In the genomic region with DNA sequence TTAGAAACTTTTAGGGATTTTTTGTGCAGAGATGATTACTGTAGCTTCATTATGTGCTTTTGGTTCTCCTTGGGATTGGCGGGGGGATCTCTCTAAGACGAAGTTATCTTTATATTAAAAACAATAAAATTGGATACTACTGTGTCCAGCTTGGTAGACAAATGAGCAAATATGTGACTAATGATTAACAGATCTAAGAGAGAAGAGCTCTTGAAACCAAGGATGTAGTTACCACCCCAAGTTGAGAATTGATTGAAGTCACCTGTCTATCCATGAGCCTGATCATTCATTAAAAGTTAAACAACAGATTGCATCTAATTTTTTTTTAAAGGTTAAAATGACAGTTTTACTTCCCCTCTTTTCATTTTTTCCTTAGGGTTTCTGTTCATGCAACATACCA, we compare ENCODE assay signal across 1 cellular context.
TF ChIP-seq lines count a peak whose summit lies in the region.

No MANE protein-coding gene starts in this region.

TF ChIP-seq in GM23338, 12 proteins besides CTCF, POLR2A, EP300 and RAD21:
- TF ChIP-seq POLR2AphosphoS5 (IDR thresholded peaks at IDR 0.05; ENCODE audit: low read depth) (no peak), CREB1 (CRISPR knock-in tag; IDR thresholded peaks at IDR 0.05; ENCODE audit: low read depth) (no peak), ZNF331 (CRISPR knock-in tag; IDR thresholded peaks at IDR 0.05; ENCODE audit: low read depth) (no peak), ZNF114 (CRISPR knock-in tag; IDR thresholded peaks at IDR 0.05) (no peak), EZH2 (IDR thresholded peaks at IDR 0.05; ENCODE audit: low read depth, unreplicated experiment) (no peak), STAT1 (IDR thresholded peaks at IDR 0.05; ENCODE audit: unreplicated experiment) (no peak), JUNB (IDR thresholded peaks at IDR 0.05; ENCODE audit: unreplicated experiment) (no peak), NANOG (IDR thresholded peaks at IDR 0.05; ENCODE audit: borderline replicate concordance) (no peak), EZH2phosphoT487 (IDR thresholded peaks at IDR 0.05; ENCODE audit: unreplicated experiment) (no peak)
- TF ChIP-seq, protein P1, sequence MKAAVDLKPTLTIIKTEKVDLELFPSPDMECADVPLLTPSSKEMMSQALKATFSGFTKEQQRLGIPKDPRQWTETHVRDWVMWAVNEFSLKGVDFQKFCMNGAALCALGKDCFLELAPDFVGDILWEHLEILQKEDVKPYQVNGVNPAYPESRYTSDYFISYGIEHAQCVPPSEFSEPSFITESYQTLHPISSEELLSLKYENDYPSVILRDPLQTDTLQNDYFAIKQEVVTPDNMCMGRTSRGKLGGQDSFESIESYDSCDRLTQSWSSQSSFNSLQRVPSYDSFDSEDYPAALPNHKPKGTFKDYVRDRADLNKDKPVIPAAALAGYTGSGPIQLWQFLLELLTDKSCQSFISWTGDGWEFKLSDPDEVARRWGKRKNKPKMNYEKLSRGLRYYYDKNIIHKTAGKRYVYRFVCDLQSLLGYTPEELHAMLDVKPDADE (IDR thresholded peaks at IDR 0.05), result no peak
- TF ChIP-seq, protein P2, sequence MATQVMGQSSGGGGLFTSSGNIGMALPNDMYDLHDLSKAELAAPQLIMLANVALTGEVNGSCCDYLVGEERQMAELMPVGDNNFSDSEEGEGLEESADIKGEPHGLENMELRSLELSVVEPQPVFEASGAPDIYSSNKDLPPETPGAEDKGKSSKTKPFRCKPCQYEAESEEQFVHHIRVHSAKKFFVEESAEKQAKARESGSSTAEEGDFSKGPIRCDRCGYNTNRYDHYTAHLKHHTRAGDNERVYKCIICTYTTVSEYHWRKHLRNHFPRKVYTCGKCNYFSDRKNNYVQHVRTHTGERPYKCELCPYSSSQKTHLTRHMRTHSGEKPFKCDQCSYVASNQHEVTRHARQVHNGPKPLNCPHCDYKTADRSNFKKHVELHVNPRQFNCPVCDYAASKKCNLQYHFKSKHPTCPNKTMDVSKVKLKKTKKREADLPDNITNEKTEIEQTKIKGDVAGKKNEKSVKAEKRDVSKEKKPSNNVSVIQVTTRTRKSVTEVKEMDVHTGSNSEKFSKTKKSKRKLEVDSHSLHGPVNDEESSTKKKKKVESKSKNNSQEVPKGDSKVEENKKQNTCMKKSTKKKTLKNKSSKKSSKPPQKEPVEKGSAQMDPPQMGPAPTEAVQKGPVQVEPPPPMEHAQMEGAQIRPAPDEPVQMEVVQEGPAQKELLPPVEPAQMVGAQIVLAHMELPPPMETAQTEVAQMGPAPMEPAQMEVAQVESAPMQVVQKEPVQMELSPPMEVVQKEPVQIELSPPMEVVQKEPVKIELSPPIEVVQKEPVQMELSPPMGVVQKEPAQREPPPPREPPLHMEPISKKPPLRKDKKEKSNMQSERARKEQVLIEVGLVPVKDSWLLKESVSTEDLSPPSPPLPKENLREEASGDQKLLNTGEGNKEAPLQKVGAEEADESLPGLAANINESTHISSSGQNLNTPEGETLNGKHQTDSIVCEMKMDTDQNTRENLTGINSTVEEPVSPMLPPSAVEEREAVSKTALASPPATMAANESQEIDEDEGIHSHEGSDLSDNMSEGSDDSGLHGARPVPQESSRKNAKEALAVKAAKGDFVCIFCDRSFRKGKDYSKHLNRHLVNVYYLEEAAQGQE (IDR thresholded peaks at IDR 0.05; ENCODE audit: unreplicated experiment), result no peak
- TF ChIP-seq, protein P3, sequence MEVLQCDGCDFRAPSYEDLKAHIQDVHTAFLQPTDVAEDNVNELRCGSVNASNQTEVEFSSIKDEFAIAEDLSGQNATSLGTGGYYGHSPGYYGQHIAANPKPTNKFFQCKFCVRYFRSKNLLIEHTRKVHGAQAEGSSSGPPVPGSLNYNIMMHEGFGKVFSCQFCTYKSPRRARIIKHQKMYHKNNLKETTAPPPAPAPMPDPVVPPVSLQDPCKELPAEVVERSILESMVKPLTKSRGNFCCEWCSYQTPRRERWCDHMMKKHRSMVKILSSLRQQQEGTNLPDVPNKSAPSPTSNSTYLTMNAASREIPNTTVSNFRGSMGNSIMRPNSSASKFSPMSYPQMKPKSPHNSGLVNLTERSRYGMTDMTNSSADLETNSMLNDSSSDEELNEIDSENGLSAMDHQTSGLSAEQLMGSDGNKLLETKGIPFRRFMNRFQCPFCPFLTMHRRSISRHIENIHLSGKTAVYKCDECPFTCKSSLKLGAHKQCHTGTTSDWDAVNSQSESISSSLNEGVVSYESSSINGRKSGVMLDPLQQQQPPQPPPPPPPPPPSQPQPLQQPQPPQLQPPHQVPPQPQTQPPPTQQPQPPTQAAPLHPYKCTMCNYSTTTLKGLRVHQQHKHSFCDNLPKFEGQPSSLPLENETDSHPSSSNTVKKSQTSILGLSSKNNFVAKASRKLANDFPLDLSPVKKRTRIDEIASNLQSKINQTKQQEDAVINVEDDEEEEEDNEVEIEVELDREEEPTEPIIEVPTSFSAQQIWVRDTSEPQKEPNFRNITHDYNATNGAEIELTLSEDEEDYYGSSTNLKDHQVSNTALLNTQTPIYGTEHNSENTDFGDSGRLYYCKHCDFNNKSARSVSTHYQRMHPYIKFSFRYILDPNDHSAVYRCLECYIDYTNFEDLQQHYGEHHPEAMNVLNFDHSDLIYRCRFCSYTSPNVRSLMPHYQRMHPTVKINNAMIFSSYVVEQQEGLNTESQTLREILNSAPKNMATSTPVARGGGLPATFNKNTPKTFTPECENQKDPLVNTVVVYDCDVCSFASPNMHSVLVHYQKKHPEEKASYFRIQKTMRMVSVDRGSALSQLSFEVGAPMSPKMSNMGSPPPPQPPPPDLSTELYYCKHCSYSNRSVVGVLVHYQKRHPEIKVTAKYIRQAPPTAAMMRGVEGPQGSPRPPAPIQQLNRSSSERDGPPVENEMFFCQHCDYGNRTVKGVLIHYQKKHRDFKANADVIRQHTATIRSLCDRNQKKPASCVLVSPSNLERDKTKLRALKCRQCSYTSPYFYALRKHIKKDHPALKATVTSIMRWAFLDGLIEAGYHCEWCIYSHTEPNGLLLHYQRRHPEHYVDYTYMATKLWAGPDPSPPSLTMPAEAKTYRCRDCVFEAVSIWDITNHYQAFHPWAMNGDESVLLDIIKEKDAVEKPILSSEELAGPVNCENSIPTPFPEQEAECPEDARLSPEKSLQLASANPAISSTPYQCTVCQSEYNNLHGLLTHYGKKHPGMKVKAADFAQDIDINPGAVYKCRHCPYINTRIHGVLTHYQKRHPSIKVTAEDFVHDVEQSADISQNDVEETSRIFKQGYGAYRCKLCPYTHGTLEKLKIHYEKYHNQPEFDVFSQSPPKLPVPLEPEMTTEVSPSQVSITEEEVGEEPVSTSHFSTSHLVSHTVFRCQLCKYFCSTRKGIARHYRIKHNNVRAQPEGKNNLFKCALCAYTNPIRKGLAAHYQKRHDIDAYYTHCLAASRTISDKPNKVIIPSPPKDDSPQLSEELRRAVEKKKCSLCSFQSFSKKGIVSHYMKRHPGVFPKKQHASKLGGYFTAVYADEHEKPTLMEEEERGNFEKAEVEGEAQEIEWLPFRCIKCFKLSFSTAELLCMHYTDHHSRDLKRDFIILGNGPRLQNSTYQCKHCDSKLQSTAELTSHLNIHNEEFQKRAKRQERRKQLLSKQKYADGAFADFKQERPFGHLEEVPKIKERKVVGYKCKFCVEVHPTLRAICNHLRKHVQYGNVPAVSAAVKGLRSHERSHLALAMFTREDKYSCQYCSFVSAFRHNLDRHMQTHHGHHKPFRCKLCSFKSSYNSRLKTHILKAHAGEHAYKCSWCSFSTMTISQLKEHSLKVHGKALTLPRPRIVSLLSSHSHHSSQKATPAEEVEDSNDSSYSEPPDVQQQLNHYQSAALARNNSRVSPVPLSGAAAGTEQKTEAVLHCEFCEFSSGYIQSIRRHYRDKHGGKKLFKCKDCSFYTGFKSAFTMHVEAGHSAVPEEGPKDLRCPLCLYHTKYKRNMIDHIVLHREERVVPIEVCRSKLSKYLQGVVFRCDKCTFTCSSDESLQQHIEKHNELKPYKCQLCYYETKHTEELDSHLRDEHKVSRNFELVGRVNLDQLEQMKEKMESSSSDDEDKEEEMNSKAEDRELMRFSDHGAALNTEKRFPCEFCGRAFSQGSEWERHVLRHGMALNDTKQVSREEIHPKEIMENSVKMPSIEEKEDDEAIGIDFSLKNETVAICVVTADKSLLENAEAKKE (CRISPR knock-in tag; IDR thresholded peaks at IDR 0.05), result no peak
